9 cellular contexts compared by ENCODE assay signal in genomic region chr6:112269165-112269564, GRCh38. TPM values are rescaled to one million over a fixed set of nuclear protein-coding genes. Genes with fewer than 3 reads are reported as not detected.
DNase-seq lines count a peak whose midpoint lies in the region; ATAC-seq and TF ChIP-seq lines count a peak whose summit lies in the region.
"Had no signal": no experiment of that assay in that cellular context is flagged by ENCODE, and none has a peak within 500 bp of the region (broad histone marks: within the 10 kb centered on the region; RNA-seq: fewer than 3 reads in every experiment).

No MANE protein-coding gene starts in this region.

- H3K27me3 Mint-ChIP-seq in chondrocyte (ENCODE audit: low read depth): no peaks in the 10 kb centered on the region

- H3K79me2 ChIP-seq in ACC112 (ENCODE audit: control insufficient read depth, insufficient read depth, low read length, unreplicated experiment): no peaks in the 10 kb centered on the region

- no peaks in the 10 kb centered on the region for H3K9me3 ChIP-seq in left lung

- H3K36me3 ChIP-seq in ACC112 (ENCODE audit: insufficient read depth, low read length): no peaks in the 10 kb centered on the region
- H3K36me3 ChIP-seq in left lung: no peaks in the 10 kb centered on the region

- TF ChIP-seq CTCF in chondrocyte (IDR thresholded peaks at IDR 0.05): peak; percentile 38
- no peak for TF ChIP-seq CTCF in left lung (IDR thresholded peaks at IDR 0.05)

- H3K27ac ChIP-seq in ACC112 (ENCODE audit: low read depth, low read length) (peak overlapping the region; percentile 22; the same call in 1 of the 2 replicates), left lung (peak overlapping the region; percentile 21 to 23)

- no peak overlapping the region for H3K27ac Mint-ChIP-seq in chondrocyte (ENCODE audit: unreplicated experiment)

- H3K4me3 ChIP-seq in ACC112 (ENCODE audit: low read depth, low read length): peak overlapping the region; percentile 34; the same call in 1 of the 2 replicates
- no peak overlapping the region for H3K4me3 ChIP-seq in left lung
- H3K4me3 ChIP-seq: K562 had no signal

- H3K9me3 Mint-ChIP-seq in chondrocyte (ENCODE audit: low read depth): no peaks in the 10 kb centered on the region

- no peak overlapping the region for H3K4me3 Mint-ChIP-seq in chondrocyte (ENCODE audit: unreplicated experiment)

- H3K4me1 ChIP-seq in ACC112 (ENCODE audit: control insufficient read depth, insufficient read depth, low read length, unreplicated experiment): peaks cover 8% of the 10 kb centered on the region
- H3K4me1 ChIP-seq in left lung: peaks cover 0 to 7% of the 10 kb centered on the region in 2 donors

- H3K36me3 Mint-ChIP-seq in chondrocyte (ENCODE audit: low read depth): no peaks in the 10 kb centered on the region

- intact Hi-C loops in left lung (cut with DNase I): no loop called here

- H3K27me3 ChIP-seq in ACC112 (ENCODE audit: insufficient read depth, low read length) (no peaks in the 10 kb centered on the region), left lung (no peaks in the 10 kb centered on the region)

- H2AFZ ChIP-seq in ACC112 (ENCODE audit: low read length, unreplicated experiment): peak overlapping the region; percentile 79

- DNase-seq in HT-29 (ENCODE audit: low spot score): peak; percentile 14
- no peak for DNase-seq in chondrocyte (ENCODE audit: low spot score)
- DNase-seq in left lung: no peak
- no peak for DNase-seq in NCI-H524 (lab: John Stamatoyannopoulos, UW)
- no peak for DNase-seq in T-helper 9 cell
- DNase-seq in hepatic stellate cell (ENCODE audit: low spot score): no peak
- no peak for DNase-seq in HuH-7.5 (ENCODE audit: low spot score)

- H3K4me1 Mint-ChIP-seq in chondrocyte (ENCODE audit: low read depth): no peaks in the 10 kb centered on the region

- peak; percentile 38 for ATAC-seq in left lung
- ATAC-seq: K562 had no signal

RNA-seq across cellular contexts. Expression of gene LAMA4, which starts 14.8 kb away (rescaled TPM):
- not detected in 2 replicates for total RNA-seq in HT-29 (2014; rRNA removed; shearing (Covaris generic))
- 55.2 to 115 TPM (median 102 TPM) in 3 replicates for total RNA-seq in chondrocyte
- total RNA-seq in left lung: 100 to 1,000 TPM in 1 of 2 donors, 10 to 100 TPM in 1; 87.5 to 152 TPM

Comparison
In these comparisons a context has a peak if more than half of its experiments do, and no peak if none do; other contexts are left out.
1. RNA of gene LAMA4, which starts 14.8 kb away (total RNA-seq): 87.5 to 152 TPM in left lung and 55.2 to 115 TPM in chondrocyte; not detected in HT-29; every median in the first group is over 10 times any median in the second.